Comparison of ENCODE assay signal across 1 cellular context in genomic region chr6:16157909-16158308, GRCh38.
TF ChIP-seq lines count a peak whose summit lies in the region.

No MANE protein-coding gene starts in this region.

TF ChIP-seq in K562, 482 proteins besides CTCF, POLR2A, EP300 and RAD21 (continued from another document and continues in another):
- no peak for TF ChIP-seq ZNF609 (CRISPR knock-in tag; IDR thresholded peaks at IDR 0.05; ENCODE audit: borderline replicate concordance)
- no peak for TF ChIP-seq ZNF444 (CRISPR knock-in tag; IDR thresholded peaks at IDR 0.05)
- no peak for TF ChIP-seq MXD1 (CRISPR knock-in tag; IDR thresholded peaks at IDR 0.05; ENCODE audit: borderline replicate concordance, poor library complexity, severe bottlenecking)
- TF ChIP-seq ARID2 (IDR thresholded peaks at IDR 0.05), result no peak
- no peak for TF ChIP-seq ZNF253 (CRISPR knock-in tag; conservative IDR thresholded peaks at IDR 0.05)
- no peak for TF ChIP-seq HEY1 (CRISPR knock-in tag; IDR thresholded peaks at IDR 0.05; ENCODE audit: borderline replicate concordance)
- no peak for TF ChIP-seq TCF7L2 (IDR thresholded peaks at IDR 0.05; ENCODE audit: low read depth, low read length)
- TF ChIP-seq TBP (optimal IDR thresholded peaks at IDR 0.05; ENCODE audit: low read depth, low read length), result no peak
- no peak for TF ChIP-seq ZNF589 (CRISPR knock-in tag; IDR thresholded peaks at IDR 0.05; ENCODE audit: low read depth)
- TF ChIP-seq PHF21A (IDR thresholded peaks at IDR 0.05; ENCODE audit: borderline replicate concordance, low read depth), result no peak
- peak in 1 of 3 experiments; percentile 41 for TF ChIP-seq YY1 (IDR thresholded peaks at IDR 0.05; ENCODE audit: borderline replicate concordance in 1 of 3, control insufficient read depth in 1 of 3, extremely low read depth in 1 of 3, insufficient read depth in 3 of 3, insufficient read length in 1 of 3, insufficient replicate concordance in 2 of 3, low read depth in 1 of 3, low read length in 2 of 3)
- TF ChIP-seq TEAD1 (CRISPR knock-in tag; IDR thresholded peaks at IDR 0.05), result no peak
- TF ChIP-seq ZNF407 (IDR thresholded peaks at IDR 0.05; ENCODE audit: low read depth), result no peak
- no peak for TF ChIP-seq HSF4 (CRISPR knock-in tag; IDR thresholded peaks at IDR 0.05; ENCODE audit: borderline replicate concordance)
- TF ChIP-seq CREB3L1 (IDR thresholded peaks at IDR 0.05; ENCODE audit: borderline replicate concordance, low read depth), result no peak
- no peak for TF ChIP-seq ATF3 (IDR thresholded peaks at IDR 0.05)
- TF ChIP-seq ATF3 (CRISPR knock-in tag; conservative IDR thresholded peaks at IDR 0.05), result no peak
- no peak for TF ChIP-seq BRF2 (IDR thresholded peaks at IDR 0.05; ENCODE audit: borderline replicate concordance, insufficient read depth, insufficient read length)
- 0 out of 2 replicates have a peak, but pooled peaks have one; percentile 61 for TF ChIP-seq SMARCE1 (IDR thresholded peaks at IDR 0.05)
- TF ChIP-seq KAT8 (IDR thresholded peaks at IDR 0.05; ENCODE audit: low read depth), result no peak
- TF ChIP-seq HMG20B (CRISPR knock-in tag; IDR thresholded peaks at IDR 0.05), result no peak
- no peak for TF ChIP-seq ZZZ3 (IDR thresholded peaks at IDR 0.05)
- TF ChIP-seq ZNF717 (CRISPR knock-in tag; IDR thresholded peaks at IDR 0.05), result no peak
- no peak for TF ChIP-seq IRF1 (CRISPR knock-in tag; IDR thresholded peaks at IDR 0.05; ENCODE audit: borderline replicate concordance)
- TF ChIP-seq ZC3H8 (IDR thresholded peaks at IDR 0.05), result no peak
- no peak for TF ChIP-seq PML (IDR thresholded peaks at IDR 0.05; ENCODE audit: low read length)
- TF ChIP-seq MTF1 (CRISPR knock-in tag; IDR thresholded peaks at IDR 0.05; ENCODE audit: borderline replicate concordance), result no peak
- TF ChIP-seq ETS2 (tag; IDR thresholded peaks at IDR 0.05; ENCODE audit: borderline replicate concordance, poor library complexity, severe bottlenecking), result no peak
- TF ChIP-seq ZNF766 (CRISPR knock-in tag; conservative IDR thresholded peaks at IDR 0.05), result no peak
- no peak for TF ChIP-seq BRD4 (IDR thresholded peaks at IDR 0.05)
- TF ChIP-seq NFE2L1 (tag; IDR thresholded peaks at IDR 0.05; ENCODE audit: borderline replicate concordance, low read depth), result no peak
- TF ChIP-seq MYBL2 (IDR thresholded peaks at IDR 0.05; ENCODE audit: low read depth), result no peak
- TF ChIP-seq MYBL2 (CRISPR knock-in tag; IDR thresholded peaks at IDR 0.05; ENCODE audit: borderline replicate concordance), result no peak
- TF ChIP-seq ESRRA (IDR thresholded peaks at IDR 0.05; ENCODE audit: borderline replicate concordance, low read depth), result no peak
- peak; percentile 57 to 83 for TF ChIP-seq E2F6 (IDR thresholded peaks at IDR 0.05; ENCODE audit: borderline replicate concordance in 1 of 2, extremely low read depth in 1 of 2, insufficient read depth in 1 of 2, insufficient read length in 1 of 2, low read depth in 1 of 2, low read length in 1 of 2, poor library complexity in 1 of 2, severe bottlenecking in 1 of 2)
- peak; percentile 88 to 94 for TF ChIP-seq MNT (conservative IDR thresholded peaks at IDR 0.05)
- TF ChIP-seq RUNX1 (IDR thresholded peaks at IDR 0.05; ENCODE audit: low read depth), result no peak
- TF ChIP-seq C11orf30 (IDR thresholded peaks at IDR 0.05; ENCODE audit: low read depth), result peak; percentile 88
- no peak for TF ChIP-seq SIN3B (IDR thresholded peaks at IDR 0.05; ENCODE audit: low read depth)
- TF ChIP-seq ERF (CRISPR knock-in tag; IDR thresholded peaks at IDR 0.05), result no peak
- TF ChIP-seq CREM (IDR thresholded peaks at IDR 0.05; ENCODE audit: low read depth), result no peak
- peak; percentile 65 for TF ChIP-seq ARID1B (IDR thresholded peaks at IDR 0.05)
- no peak for TF ChIP-seq RB1 (IDR thresholded peaks at IDR 0.05; ENCODE audit: low read depth)
